ENCODE assay signal across 10 cellular contexts in genomic region chr5:14146725-14147124, GRCh38. TPM values are rescaled to one million over a fixed set of nuclear protein-coding genes. Genes with fewer than 3 reads are reported as not detected.
DNase-seq lines count a peak whose midpoint lies in the region; ATAC-seq and TF ChIP-seq lines count a peak whose summit lies in the region.
"Had no signal": no experiment of that assay in that cellular context is flagged by ENCODE, and none has a peak within 500 bp of the region (broad histone marks: within the 10 kb centered on the region; RNA-seq: fewer than 3 reads in every experiment).

No MANE protein-coding gene starts in this region.

- peak overlapping the region; percentile 93 for H3K4me2 ChIP-seq in PC-3 (ENCODE audit: low read length)

- H3K9me3 ChIP-seq in PC-3 (ENCODE audit: low read length) (no peaks in the 10 kb centered on the region), gastrocnemius medialis (no peaks in the 10 kb centered on the region)
- H3K9me3 ChIP-seq: ovary had no signal

- H3K4me3 ChIP-seq in GM12864 (ENCODE audit: low read depth, low read length) (peak overlapping the region; percentile 16), PC-3 (ENCODE audit: low read length) (peak overlapping the region; percentile 98), fibroblast of the aortic adventitia (ENCODE audit: low read depth, low read length) (peak overlapping the region; percentile 87), gastrocnemius medialis (peak overlapping the region in 1 of 4 donors; percentile 3)
- H3K4me3 ChIP-seq: ovary had no signal

- no peak overlapping the region for H2AFZ ChIP-seq in PC-3 (ENCODE audit: low read length)

- intact Hi-C loops in PC-3 (cut with micrococcal nuclease) (no loop called here), gastrocnemius medialis (cut with DNase I; ENCODE audit: low total_unique reads) (loop anchor here (10.0 kb wide), 1 partner anchor 518 kb away; the partner anchor contains the start of gene OTULIN)

- peaks cover 65% of the 10 kb centered on the region for H4K20me1 ChIP-seq in PC-3 (ENCODE audit: low read length)

- H3K4me3 Mint-ChIP-seq in activated T-cell treated with anti-CD3 and anti-CD28 coated beads, Interleukin-2, amount 50 U/mL, for 24 hours, result no peak overlapping the region

- no peaks in the 10 kb centered on the region for H3K9me2 ChIP-seq in PC-3 (replicated peaks; ENCODE audit: low read length)

- no peak for DNase-seq in GM12864 (ENCODE audit: low read depth)
- peak; percentile 29 for DNase-seq in PC-3
- DNase-seq in fibroblast of the aortic adventitia (ENCODE audit: low read depth), result no peak
- DNase-seq in gastrocnemius medialis, result no peak
- no peak for DNase-seq in HT-29 (ENCODE audit: low spot score)
- DNase-seq in activated T-cell treated with anti-CD3 and anti-CD28 coated beads, Interleukin-2, amount 50 U/mL, for 24 hours, result no peak
- DNase-seq in GM10248 (ENCODE audit: extremely low spot score), result no peak
- DNase-seq: MV-4-11, ovary had no signal

- no TSS peak for BruUV-seq in PC-3 (replicated peaks; lab: Mats Ljungman, UMichigan)

- TF ChIP-seq CTCF in GM12864 (IDR thresholded peaks at IDR 0.05; ENCODE audit: low read depth, low read length, missing control alignments), result no peak
- TF ChIP-seq CTCF in PC-3 (conservative IDR thresholded peaks at IDR 0.05; ENCODE audit: low read depth, low read length), result no peak
- no peak for TF ChIP-seq CTCF in fibroblast of the aortic adventitia (IDR thresholded peaks at IDR 0.05; ENCODE audit: insufficient read depth, low read length)
- no peak for TF ChIP-seq CTCF in gastrocnemius medialis (IDR thresholded peaks at IDR 0.05 in 4 of 5, conservative IDR thresholded peaks at IDR 0.05 in 1 of 5)
- TF ChIP-seq CTCF in GM10248 (IDR thresholded peaks at IDR 0.05; ENCODE audit: control extremely low read depth, extremely low read depth, low read depth, missing control alignments), result no peak

- H3K27me3 ChIP-seq in PC-3 (ENCODE audit: low read length), result no peaks in the 10 kb centered on the region
- H3K27me3 ChIP-seq in gastrocnemius medialis, result no peaks in the 10 kb centered on the region
- H3K27me3 ChIP-seq: ovary had no signal

- H3K27ac Mint-ChIP-seq in activated T-cell treated with anti-CD3 and anti-CD28 coated beads, Interleukin-2, amount 50 U/mL, for 24 hours, result no peak overlapping the region

- H3K9ac ChIP-seq in PC-3 (ENCODE audit: low read length), result peak overlapping the region; percentile 98

- H3K79me2 ChIP-seq in PC-3 (ENCODE audit: low read length), result peaks cover 91% of the 10 kb centered on the region

- TF ChIP-seq POLR2A in gastrocnemius medialis (IDR thresholded peaks at IDR 0.05), result no peak

- H3F3A ChIP-seq in PC-3 (ENCODE audit: low read length, unreplicated experiment), result no peaks in the 10 kb centered on the region

- peaks cover 51% of the 10 kb centered on the region for H3K4me1 ChIP-seq in PC-3 (ENCODE audit: insufficient read depth, low read length)
- H3K4me1 ChIP-seq in gastrocnemius medialis, result peaks cover 53 to 59% of the 10 kb centered on the region in 2 donors

- H3K27ac ChIP-seq in PC-3 (ENCODE audit: low read length), result peak overlapping the region; percentile 2; the same call in 1 of the 2 replicates
- H3K27ac ChIP-seq in gastrocnemius medialis, result peak overlapping the region; percentile 89 to 95 (median 92)

- CTCF ChIA-PET in PC-3 (lab: Charles Lee) (no interaction called here), GM10248 (lab: Yijun Ruan, JAX) (interaction anchor here (1.2 kb wide), 1 partner anchor 23 kb away, joined by 3 read pairs; no protein-coding TSS in a partner anchor)

- no peak for ATAC-seq in PC-3
- ATAC-seq in gastrocnemius medialis, result no peak
- no peak for ATAC-seq in HG02938 (IDR thresholded peaks at IDR 0.05; ENCODE audit: unreplicated experiment)

- in situ Hi-C loops in gastrocnemius medialis (cut with MboI; ENCODE audit: low sequenced_read_pairs in 4 of 4), result loop anchor here in 1 of 4 donors (10.0 kb wide), 1 partner anchor 108 kb away; no protein-coding TSS in a partner anchor

- H3K36me3 ChIP-seq in PC-3 (ENCODE audit: low read depth, low read length) (peaks cover 12% of the 10 kb centered on the region; the same call in 1 of the 2 replicates), gastrocnemius medialis (no peaks in the 10 kb centered on the region)
- H3K36me3 ChIP-seq: ovary had no signal

- H3K9me3 Mint-ChIP-seq in activated T-cell treated with anti-CD3 and anti-CD28 coated beads, Interleukin-2, amount 50 U/mL, for 24 hours, result no peaks in the 10 kb centered on the region

- H3K36me3 Mint-ChIP-seq in activated T-cell treated with anti-CD3 and anti-CD28 coated beads, Interleukin-2, amount 50 U/mL, for 24 hours (ENCODE audit: low read depth), result no peaks in the 10 kb centered on the region

- H3K27me3 Mint-ChIP-seq in activated T-cell treated with anti-CD3 and anti-CD28 coated beads, Interleukin-2, amount 50 U/mL, for 24 hours, result peaks cover 66% of the 10 kb centered on the region

- H3K4me1 Mint-ChIP-seq in activated T-cell treated with anti-CD3 and anti-CD28 coated beads, Interleukin-2, amount 50 U/mL, for 24 hours (ENCODE audit: low read depth), result peaks cover 11% of the 10 kb centered on the region

- POLR2A ChIA-PET in PC-3 (lab: Charles Lee; ENCODE audit: unreplicated experiment) (no interaction called here), GM10248 (lab: Yijun Ruan, JAX) (interaction anchor here (0.6 kb wide), 1 partner anchor 724 kb away, joined by 3 read pairs; no protein-coding TSS in a partner anchor)

RNA-seq across cellular contexts. Expression of gene TRIO, which starts 3.6 kb away (rescaled TPM):
- 211 and 271 TPM in 2 replicates for total RNA-seq in PC-3 (2014; rRNA removed)
- total RNA-seq in fibroblast of the aortic adventitia (ENCODE audit: low replicate concordance), result 211 and 222 TPM in 2 replicates
- total RNA-seq in gastrocnemius medialis, result 10 to 100 TPM; 31.5 to 57.5 (median 50.4) TPM
- total RNA-seq in HT-29 (2014; rRNA removed; shearing (Covaris generic)), result 96.9 and 104 TPM in 2 replicates
